Comparison of ENCODE assay signal across 3 cellular contexts in genomic region chr12:108765289-108765764, GRCh38.
A peak's percentile ranks its signal among the peaks of the same experiment; 100 is the strongest.
TF ChIP-seq lines count a peak whose summit lies in the region.

No MANE protein-coding gene starts in this region.

TF ChIP-seq in GM23338, 12 proteins besides CTCF, POLR2A, EP300 and RAD21:
- TF ChIP-seq STAT1 (IDR thresholded peaks at IDR 0.05; ENCODE audit: unreplicated experiment) = no peak
- TF ChIP-seq ZNF462 (CRISPR knock-in tag; IDR thresholded peaks at IDR 0.05) = no peak

TF ChIP-seq in IMR-90, 13 proteins besides CTCF, POLR2A, EP300 and RAD21:
- TF ChIP-seq MXI1 (IDR thresholded peaks at IDR 0.05; ENCODE audit: borderline replicate concordance, low read depth, low read length) = no peak
- TF ChIP-seq FOS (IDR thresholded peaks at IDR 0.05; ENCODE audit: low read depth, low read length) = no peak
- no peak for TF ChIP-seq CHD1 (IDR thresholded peaks at IDR 0.05; ENCODE audit: low read depth, low read length)
- TF ChIP-seq MAZ (IDR thresholded peaks at IDR 0.05; ENCODE audit: borderline replicate concordance, low read depth, low read length) = no peak
- no peak for TF ChIP-seq CEBPB (IDR thresholded peaks at IDR 0.05; ENCODE audit: low read depth, low read length)
- no peak for TF ChIP-seq ELK1 (IDR thresholded peaks at IDR 0.05; ENCODE audit: borderline replicate concordance, low read depth, low read length)
- no peak for TF ChIP-seq BHLHE40 (IDR thresholded peaks at IDR 0.05; ENCODE audit: low read depth, low read length)
- TF ChIP-seq MAFK (IDR thresholded peaks at IDR 0.05; ENCODE audit: low read depth, low read length) = no peak
- no peak for TF ChIP-seq NFE2L2 (IDR thresholded peaks at IDR 0.05; ENCODE audit: low read depth, low read length)
- no peak for TF ChIP-seq USF2 (IDR thresholded peaks at IDR 0.05; ENCODE audit: low read depth, low read length)
- TF ChIP-seq RCOR1 (IDR thresholded peaks at IDR 0.05; ENCODE audit: insufficient replicate concordance, low read length) = no peak
- TF ChIP-seq RFX5 (IDR thresholded peaks at IDR 0.05; ENCODE audit: low read depth, low read length) = no peak
- no peak for TF ChIP-seq SMC3 (IDR thresholded peaks at IDR 0.05; ENCODE audit: low read depth, low read length)
TF ChIP-seq in IMR-90: peak in this region for 0.

TF ChIP-seq in H1, 55 proteins besides CTCF, POLR2A, EP300 and RAD21:
- TF ChIP-seq SAP30 (IDR thresholded peaks at IDR 0.05; ENCODE audit: insufficient read depth, insufficient replicate concordance, low read length) = no peak
- TF ChIP-seq SP1 (IDR thresholded peaks at IDR 0.05; ENCODE audit: low read depth, low read length) = 0 out of 2 replicates have a peak, but pooled peaks have one; percentile 42
